In genomic region chr1:16905112-16905855, GRCh38 we compare ENCODE assay signal across 1 cellular context.
TF ChIP-seq lines count a peak whose summit lies in the region.

No MANE protein-coding gene starts in this region.

TF ChIP-seq in K562, 482 proteins besides CTCF, POLR2A, EP300 and RAD21 (continued from another document and continues in another):
- TF ChIP-seq, protein P1, sequence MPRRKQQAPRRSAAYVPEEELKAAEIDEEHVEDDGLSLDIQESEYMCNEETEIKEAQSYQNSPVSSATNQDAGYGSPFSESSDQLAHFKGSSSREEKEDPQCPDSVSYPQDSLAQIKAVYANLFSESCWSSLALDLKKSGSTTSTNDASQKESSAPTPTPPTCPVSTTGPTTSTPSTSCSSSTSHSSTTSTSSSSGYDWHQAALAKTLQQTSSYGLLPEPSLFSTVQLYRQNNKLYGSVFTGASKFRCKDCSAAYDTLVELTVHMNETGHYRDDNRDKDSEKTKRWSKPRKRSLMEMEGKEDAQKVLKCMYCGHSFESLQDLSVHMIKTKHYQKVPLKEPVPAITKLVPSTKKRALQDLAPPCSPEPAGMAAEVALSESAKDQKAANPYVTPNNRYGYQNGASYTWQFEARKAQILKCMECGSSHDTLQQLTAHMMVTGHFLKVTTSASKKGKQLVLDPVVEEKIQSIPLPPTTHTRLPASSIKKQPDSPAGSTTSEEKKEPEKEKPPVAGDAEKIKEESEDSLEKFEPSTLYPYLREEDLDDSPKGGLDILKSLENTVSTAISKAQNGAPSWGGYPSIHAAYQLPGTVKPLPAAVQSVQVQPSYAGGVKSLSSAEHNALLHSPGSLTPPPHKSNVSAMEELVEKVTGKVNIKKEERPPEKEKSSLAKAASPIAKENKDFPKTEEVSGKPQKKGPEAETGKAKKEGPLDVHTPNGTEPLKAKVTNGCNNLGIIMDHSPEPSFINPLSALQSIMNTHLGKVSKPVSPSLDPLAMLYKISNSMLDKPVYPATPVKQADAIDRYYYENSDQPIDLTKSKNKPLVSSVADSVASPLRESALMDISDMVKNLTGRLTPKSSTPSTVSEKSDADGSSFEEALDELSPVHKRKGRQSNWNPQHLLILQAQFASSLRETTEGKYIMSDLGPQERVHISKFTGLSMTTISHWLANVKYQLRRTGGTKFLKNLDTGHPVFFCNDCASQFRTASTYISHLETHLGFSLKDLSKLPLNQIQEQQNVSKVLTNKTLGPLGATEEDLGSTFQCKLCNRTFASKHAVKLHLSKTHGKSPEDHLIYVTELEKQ (CRISPR knock-in tag; IDR thresholded peaks at IDR 0.05), result peak; percentile 74
- TF ChIP-seq CSDE1 (IDR thresholded peaks at IDR 0.05) (peak in 1 of 2 experiments; percentile 98; a peak in 2 of 4 replicates), NFIX (CRISPR knock-in tag; IDR thresholded peaks at IDR 0.05; ENCODE audit: low read depth) (no peak), ZNF133 (CRISPR knock-in tag; IDR thresholded peaks at IDR 0.05) (no peak), TBL1XR1 (IDR thresholded peaks at IDR 0.05; ENCODE audit: low read length in 2 of 2) (peak; percentile 88 to 100), SMAD2 (IDR thresholded peaks at IDR 0.05; ENCODE audit: low read depth, low read length) (no peak), ZNF717 (CRISPR knock-in tag; IDR thresholded peaks at IDR 0.05) (peak; percentile 100), PML (IDR thresholded peaks at IDR 0.05; ENCODE audit: low read length) (peak; percentile 100), ZNF449 (CRISPR knock-in tag; IDR thresholded peaks at IDR 0.05) (no peak; the same call in 1 of the 2 replicates), E2F4 (CRISPR knock-in tag; IDR thresholded peaks at IDR 0.05; ENCODE audit: low read depth) (no peak; the same call in 1 of the 2 replicates), UBTF (IDR thresholded peaks at IDR 0.05; ENCODE audit: borderline replicate concordance in 1 of 2, low read depth in 2 of 2, low read length in 2 of 2) (no peak), MXI1 (IDR thresholded peaks at IDR 0.05; ENCODE audit: low read depth, low read length) (peak; percentile 95), OTX1 (CRISPR knock-in tag; IDR thresholded peaks at IDR 0.05) (peak; percentile 100), CREM (IDR thresholded peaks at IDR 0.05; ENCODE audit: low read depth) (no peak), ZFPM2 (CRISPR knock-in tag; IDR thresholded peaks at IDR 0.05) (peak; percentile 99), FUS (optimal IDR thresholded peaks at IDR 0.05; ENCODE audit: low read depth, low read length) (peak; percentile 100), BRD9 (IDR thresholded peaks at IDR 0.05; ENCODE audit: low read depth, partially characterized antibody) (no peak), FIP1L1 (IDR thresholded peaks at IDR 0.05; ENCODE audit: low read depth, low read length, poor library complexity, severe bottlenecking) (peak; percentile 98), BRCA1 (IDR thresholded peaks at IDR 0.05) (no peak), BRCA1 (CRISPR knock-in tag; IDR thresholded peaks at IDR 0.05) (no peak), CREB3 (tag; conservative IDR thresholded peaks at IDR 0.05; ENCODE audit: low read depth) (no peak), SLC30A9 (CRISPR knock-in tag; IDR thresholded peaks at IDR 0.05) (no peak), CCAR2 (IDR thresholded peaks at IDR 0.05; ENCODE audit: low read depth, low read length) (no peak), HEY1 (CRISPR knock-in tag; IDR thresholded peaks at IDR 0.05; ENCODE audit: borderline replicate concordance) (peak; percentile 99), HDGF (IDR thresholded peaks at IDR 0.05) (no peak), ZBTB5 (IDR thresholded peaks at IDR 0.05) (no peak), SRSF9 (IDR thresholded peaks at IDR 0.05; ENCODE audit: borderline replicate concordance, low read depth, low read length) (no peak), FOXJ2 (tag; IDR thresholded peaks at IDR 0.05) (peak; percentile 89), ZBTB11 (CRISPR knock-in tag; IDR thresholded peaks at IDR 0.05) (no peak; a peak in 2 of 6 replicates), KLF16 (IDR thresholded peaks at IDR 0.05) (no peak), ARHGAP35 (IDR thresholded peaks at IDR 0.05; ENCODE audit: partially characterized antibody) (peak; percentile 97), ZBTB9 (CRISPR knock-in tag; IDR thresholded peaks at IDR 0.05) (peak; percentile 99), EGR1 (conservative IDR thresholded peaks at IDR 0.05) (peak; percentile 50), FOXK1 (CRISPR knock-in tag; IDR thresholded peaks at IDR 0.05; ENCODE audit: borderline replicate concordance) (no peak; the same call in 1 of the 2 replicates), CREBBP (IDR thresholded peaks at IDR 0.05; ENCODE audit: low read depth, low read length) (no peak), NFIC (IDR thresholded peaks at IDR 0.05) (peak; percentile 77), STAT5A (IDR thresholded peaks at IDR 0.05; ENCODE audit: borderline replicate concordance, low read length) (no peak; the same call in none of the 2 replicates), GTF2A2 (tag; IDR thresholded peaks at IDR 0.05) (peak; percentile 99), HDAC6 (IDR thresholded peaks at IDR 0.05; ENCODE audit: low read depth, low read length) (peak; percentile 94; the same call in 1 of the 2 replicates), ESRRA (IDR thresholded peaks at IDR 0.05; ENCODE audit: borderline replicate concordance, low read depth) (peak; percentile 28), DIDO1 (tag; IDR thresholded peaks at IDR 0.05; ENCODE audit: low read depth) (peak; percentile 49; the same call in 1 of the 2 replicates), CC2D1A (IDR thresholded peaks at IDR 0.05) (no peak), ZNF76 (CRISPR knock-in tag; IDR thresholded peaks at IDR 0.05; ENCODE audit: borderline replicate concordance) (no peak), NFYB (IDR thresholded peaks at IDR 0.05; ENCODE audit: extremely low read depth, insufficient read length) (no peak)
- TF ChIP-seq, protein P2, sequence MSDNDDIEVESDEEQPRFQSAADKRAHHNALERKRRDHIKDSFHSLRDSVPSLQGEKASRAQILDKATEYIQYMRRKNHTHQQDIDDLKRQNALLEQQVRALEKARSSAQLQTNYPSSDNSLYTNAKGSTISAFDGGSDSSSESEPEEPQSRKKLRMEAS (CRISPR knock-in tag; IDR thresholded peaks at IDR 0.05), result peak; percentile 88
- TF ChIP-seq, protein P3, sequence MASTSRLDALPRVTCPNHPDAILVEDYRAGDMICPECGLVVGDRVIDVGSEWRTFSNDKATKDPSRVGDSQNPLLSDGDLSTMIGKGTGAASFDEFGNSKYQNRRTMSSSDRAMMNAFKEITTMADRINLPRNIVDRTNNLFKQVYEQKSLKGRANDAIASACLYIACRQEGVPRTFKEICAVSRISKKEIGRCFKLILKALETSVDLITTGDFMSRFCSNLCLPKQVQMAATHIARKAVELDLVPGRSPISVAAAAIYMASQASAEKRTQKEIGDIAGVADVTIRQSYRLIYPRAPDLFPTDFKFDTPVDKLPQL (IDR thresholded peaks at IDR 0.05; ENCODE audit: extremely low read depth, insufficient read length), result peak; percentile 97
- TF ChIP-seq, protein P4, sequence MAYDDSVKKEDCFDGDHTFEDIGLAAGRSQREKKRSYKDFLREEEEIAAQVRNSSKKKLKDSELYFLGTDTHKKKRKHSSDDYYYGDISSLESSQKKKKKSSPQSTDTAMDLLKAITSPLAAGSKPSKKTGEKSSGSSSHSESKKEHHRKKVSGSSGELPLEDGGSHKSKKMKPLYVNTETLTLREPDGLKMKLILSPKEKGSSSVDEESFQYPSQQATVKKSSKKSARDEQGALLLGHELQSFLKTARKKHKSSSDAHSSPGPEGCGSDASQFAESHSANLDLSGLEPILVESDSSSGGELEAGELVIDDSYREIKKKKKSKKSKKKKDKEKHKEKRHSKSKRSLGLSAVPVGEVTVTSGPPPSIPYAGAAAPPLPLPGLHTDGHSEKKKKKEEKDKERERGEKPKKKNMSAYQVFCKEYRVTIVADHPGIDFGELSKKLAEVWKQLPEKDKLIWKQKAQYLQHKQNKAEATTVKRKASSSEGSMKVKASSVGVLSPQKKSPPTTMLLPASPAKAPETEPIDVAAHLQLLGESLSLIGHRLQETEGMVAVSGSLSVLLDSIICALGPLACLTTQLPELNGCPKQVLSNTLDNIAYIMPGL (CRISPR knock-in tag; IDR thresholded peaks at IDR 0.05), result peak; percentile 72; the same call in 1 of the 2 replicates
